Comparison of ENCODE assay signal across 24 cellular contexts in genomic region chr3:109118584-109118983, GRCh38. TPM values are rescaled to one million over a fixed set of nuclear protein-coding genes. Genes with fewer than 3 reads are reported as not detected.
DNase-seq lines count a peak whose midpoint lies in the region; ATAC-seq, FAIRE-seq and TF ChIP-seq lines count a peak whose summit lies in the region.
"Had no signal": no experiment of that assay in that cellular context is flagged by ENCODE, and none has a peak within 500 bp of the region (broad histone marks: within the 10 kb centered on the region; RNA-seq: fewer than 3 reads in every experiment).

No MANE protein-coding gene starts in this region.

- no peak for TF ChIP-seq CTCF in body of pancreas (IDR thresholded peaks at IDR 0.05)

- H3K27ac Mint-ChIP-seq in activated CD4-positive, alpha-beta T cell treated with anti-CD3 and anti-CD28 coated beads, Interleukin-2, amount 10 ng/mL, durations not matched to agents 24 days and 14 days: no peak overlapping the region
- H3K27ac Mint-ChIP-seq: CD4-positive, CD25-positive, alpha-beta regulatory T cell; CD8-positive, alpha-beta memory T cell; GM23338 had no signal

- intact Hi-C loops in body of pancreas (cut with DNase I): no loop called here
- intact Hi-C loops in activated CD4-positive, alpha-beta T cell treated with anti-CD3 and anti-CD28 coated beads, Interleukin-2, amount 10 ng/mL, durations not matched to agents 24 days and 14 days (cut with micrococcal nuclease): no loop called here

- 50 to 66% methylated on average over 7 of the region's 7 CpGs for WGBS in body of pancreas, 2 donors
- 23 to 72% (median 49%) methylated on average over 7 of the region's 7 CpGs for WGBS in small intestine, 3 donors

- H3K27me3 ChIP-seq in body of pancreas (no peaks in the 10 kb centered on the region), small intestine (ENCODE audit: control insufficient read depth in 2 of 2, insufficient read depth in 2 of 2, low read length in 2 of 2) (no peaks in the 10 kb centered on the region)
- H3K27me3 ChIP-seq: BE2C had no signal

- H3K4me3 Mint-ChIP-seq in activated CD4-positive, alpha-beta T cell treated with anti-CD3 and anti-CD28 coated beads, Interleukin-2, amount 10 ng/mL, durations not matched to agents 24 days and 14 days: no peak overlapping the region
- H3K4me3 Mint-ChIP-seq: CD8-positive, alpha-beta memory T cell; GM23338 had no signal

- no peaks in the 10 kb centered on the region for H3K4me1 Mint-ChIP-seq in activated CD4-positive, alpha-beta T cell treated with anti-CD3 and anti-CD28 coated beads, Interleukin-2, amount 10 ng/mL, durations not matched to agents 24 days and 14 days
- H3K4me1 Mint-ChIP-seq: CD4-positive, CD25-positive, alpha-beta regulatory T cell; CD8-positive, alpha-beta memory T cell; GM23338 had no signal

- DNase-seq in DMS53 treated with DMSO at 0.1 percent for 48 hours (lab: John Stamatoyannopoulos, UW; ENCODE audit: unreplicated experiment) (peak; percentile 22), NCI-H2029 treated with DMSO at 0.1 percent for 48 hours (lab: John Stamatoyannopoulos, UW) (peak; percentile 39), body of pancreas (peak; percentile 13 to 41 (median 25)), small intestine (peak; percentile 27), NCI-H82 (lab: John Stamatoyannopoulos, UW) (no peak)
- no peak for DNase-seq in activated T-cell treated with anti-CD3 and anti-CD28 coated beads, Interleukin-2, amount 50 U/mL, for 1 hour
- no peak for DNase-seq in activated CD4-positive, alpha-beta T cell treated with anti-CD3 and anti-CD28 coated beads, Interleukin-2, amount 10 ng/mL, durations not matched to agents 24 days and 14 days
- DNase-seq: ACHN; BE2C; C1 segment of cervical spinal cord; CD4-positive, CD25-positive, alpha-beta regulatory T cell; CD8-positive, alpha-beta memory T cell; COR-L47; DMS 273 treated with DMSO at 0.1 percent for 48 hours; DMS79; GDM1; HCEC 1CT had no signal

- no peaks in the 10 kb centered on the region for H3K36me3 Mint-ChIP-seq in activated CD4-positive, alpha-beta T cell treated with anti-CD3 and anti-CD28 coated beads, Interleukin-2, amount 10 ng/mL, durations not matched to agents 24 days and 14 days (ENCODE audit: low read depth)
- H3K36me3 Mint-ChIP-seq: CD4-positive, CD25-positive, alpha-beta regulatory T cell had no signal

- ATAC-seq in body of pancreas: no peak
- ATAC-seq: GM23338 had no signal

- H3K4me1 ChIP-seq in body of pancreas (no peaks in the 10 kb centered on the region), small intestine (ENCODE audit: control insufficient read depth in 2 of 2, insufficient read depth in 1 of 2, low read depth in 1 of 2, low read length in 1 of 2) (peaks cover 2 to 4% of the 10 kb centered on the region in 2 donors)
- H3K4me1 ChIP-seq: BE2C had no signal

- no peaks in the 10 kb centered on the region for H3K27me3 Mint-ChIP-seq in activated CD4-positive, alpha-beta T cell treated with anti-CD3 and anti-CD28 coated beads, Interleukin-2, amount 10 ng/mL, durations not matched to agents 24 days and 14 days

- FAIRE-seq in small intestine (lab: Jason Lieb, UNC): no peak
- FAIRE-seq: A204.1, GM12892, GM18507, H54 had no signal

- H3K27ac ChIP-seq in body of pancreas (no peak overlapping the region), small intestine (ENCODE audit: low read depth in 1 of 2, low read length in 1 of 2) (no peak overlapping the region)

- H3K9me3 ChIP-seq in body of pancreas (no peaks in the 10 kb centered on the region), small intestine (ENCODE audit: control insufficient read depth, low read depth) (no peaks in the 10 kb centered on the region)
- H3K9me3 ChIP-seq: BE2C had no signal

- no peak for TF ChIP-seq POLR2A in body of pancreas (IDR thresholded peaks at IDR 0.05)

- H3K4me3 ChIP-seq in body of pancreas: no peak overlapping the region
- H3K4me3 ChIP-seq in small intestine (ENCODE audit: low read depth in 1 of 2, low read length in 2 of 2): no peak overlapping the region
- H3K4me3 ChIP-seq: GM23338 had no signal

- peaks cover 5% of the 10 kb centered on the region for H3K9me3 Mint-ChIP-seq in activated CD4-positive, alpha-beta T cell treated with anti-CD3 and anti-CD28 coated beads, Interleukin-2, amount 10 ng/mL, durations not matched to agents 24 days and 14 days

- H3K36me3 ChIP-seq in body of pancreas (replicated peaks in 1 of 2; ENCODE audit: insufficient read depth in 1 of 2, low read depth in 2 of 2): no peaks in the 10 kb centered on the region
- no peaks in the 10 kb centered on the region for H3K36me3 ChIP-seq in small intestine (ENCODE audit: control insufficient read depth in 2 of 2, insufficient read depth in 2 of 2, low read length in 2 of 2)
- H3K36me3 ChIP-seq: BE2C had no signal

RNA-seq across cellular contexts. Expression of gene MORC1, which starts 0.7 kb away (rescaled TPM):
- not detected for total RNA-seq in body of pancreas
- not detected for polyA plus RNA-seq in small intestine
- total RNA-seq in activated CD4-positive, alpha-beta T cell treated with anti-CD3 and anti-CD28 coated beads, Interleukin-2, amount 10 ng/mL, durations not matched to agents 24 days and 14 days: not detected in 2 replicates
- total RNA-seq: CD8-positive, alpha-beta memory T cell; Daoy; GM23338; HT-29 had no signal
- polyA plus RNA-seq: CD4-positive, CD25-positive, alpha-beta regulatory T cell; CD8-positive, alpha-beta memory T cell; GM23338 had no signal

RNA-seq across cellular contexts. Expression of gene C3orf85, which starts 17.9 kb away (rescaled TPM):
- not detected for total RNA-seq in body of pancreas
- 100 to 1,000 TPM in 2 of 3 donors, 10 to 100 TPM in 1; 10.3 to 131 (median 121) TPM for polyA plus RNA-seq in small intestine
- not detected in 2 replicates for total RNA-seq in activated CD4-positive, alpha-beta T cell treated with anti-CD3 and anti-CD28 coated beads, Interleukin-2, amount 10 ng/mL, durations not matched to agents 24 days and 14 days
- total RNA-seq: CD4-positive, CD25-positive, alpha-beta regulatory T cell; CD8-positive, alpha-beta memory T cell; Daoy; GM23338 had no signal
- polyA plus RNA-seq: CD4-positive, CD25-positive, alpha-beta regulatory T cell; CD8-positive, alpha-beta memory T cell; GM23338 had no signal

Comparison
In these comparisons a context has a peak if more than half of its experiments do, and no peak if none do; other contexts are left out.
1. DNase-seq: peak in DMS53 treated with DMSO at 0.1 percent for 48 hours (single experiment), NCI-H2029 treated with DMSO at 0.1 percent for 48 hours (single experiment), body of pancreas (4 of 4) and small intestine (single experiment); none in NCI-H82 (single experiment), activated T-cell treated with anti-CD3 and anti-CD28 coated beads, Interleukin-2, amount 50 U/mL, for 1 hour (single experiment) and activated CD4-positive, alpha-beta T cell treated with anti-CD3 and anti-CD28 coated beads, Interleukin-2, amount 10 ng/mL, durations not matched to agents 24 days and 14 days (single experiment).